In genomic region chr1:89532228-89532627, GRCh38 we compare ENCODE assay signal across 19 cellular contexts.
"Had no signal": no experiment of that assay in that cellular context is flagged by ENCODE, and none has a peak within 500 bp of the region (broad histone marks: within the 10 kb centered on the region; RNA-seq: fewer than 3 reads in every experiment).

No MANE protein-coding gene starts in this region.

- H3K4me1 ChIP-seq: right atrium auricular region, tibial artery had no signal

- H3K9me3 ChIP-seq: gastroesophageal sphincter, heart left ventricle, pancreas, psoas muscle, right atrium auricular region, tibial artery had no signal

- H3K27ac Mint-ChIP-seq: natural killer cell treated with Interleukin-12 subunit alpha and Interleukin-12 subunit beta and Interleukin-15 and Interleukin-18, amount 100 ng/mL, for 72 hours had no signal

- H3K4me3 ChIP-seq: coronary artery, gastroesophageal sphincter, heart left ventricle, pancreas, psoas muscle, right atrium auricular region, tibial artery had no signal

- H3K36me3 Mint-ChIP-seq: natural killer cell treated with Interleukin-12 subunit alpha and Interleukin-12 subunit beta and Interleukin-15 and Interleukin-18, amount 100 ng/mL, for 72 hours had no signal

- ATAC-seq: gastroesophageal sphincter; heart left ventricle; left ventricle myocardium superior; natural killer cell treated with Interleukin-12 subunit alpha and Interleukin-12 subunit beta and Interleukin-15 and Interleukin-18, amount 100 ng/mL, for 72 hours; psoas muscle; stimulated activated naive CD8-positive, alpha-beta T cell treated with anti-CD3 and anti-CD28 coated beads, Interleukin-15, Interleukin-2, amounts not matched to agents 100 U/mL and 50 U/mL, for 24 hours had no signal

- H3K27ac ChIP-seq: coronary artery, epithelial cell of prostate, gastroesophageal sphincter, heart left ventricle, pancreas, psoas muscle, right atrium auricular region, tibial artery had no signal

- H3K27me3 Mint-ChIP-seq: natural killer cell treated with Interleukin-12 subunit alpha and Interleukin-12 subunit beta and Interleukin-15 and Interleukin-18, amount 100 ng/mL, for 72 hours had no signal

- H3K4me3 Mint-ChIP-seq: natural killer cell treated with Interleukin-12 subunit alpha and Interleukin-12 subunit beta and Interleukin-15 and Interleukin-18, amount 100 ng/mL, for 72 hours had no signal

- H3K9me3 Mint-ChIP-seq: natural killer cell treated with Interleukin-12 subunit alpha and Interleukin-12 subunit beta and Interleukin-15 and Interleukin-18, amount 100 ng/mL, for 72 hours had no signal

- H3K27me3 ChIP-seq: gastroesophageal sphincter, heart left ventricle, pancreas, right atrium auricular region, tibial artery had no signal

- H3K36me3 ChIP-seq: gastroesophageal sphincter, pancreas, right atrium auricular region, tibial artery had no signal

- DNase-seq: activated CD4-positive, alpha-beta T cell treated with anti-CD3 and anti-CD28 coated beads, Interleukin-2, amount 50 U/mL, for 1 hour; activated effector memory CD4-positive, alpha-beta T cell treated with Interleukin-2 at 50 U/mL for 16 hours; activated naive CD4-positive, alpha-beta T cell treated with anti-CD3 and anti-CD28 coated beads, Interleukin-2, amount 50 U/mL, for 16 hours; amygdala; cerebellar nuclear complex; heart left ventricle; left ventricle myocardium superior; mammary epithelial cell; midbrain; pancreas; psoas muscle; stimulated activated CD4-positive, alpha-beta T cell treated with anti-CD3 and anti-CD28 coated beads, Interleukin-4, amount 100 ng/mL, for 24 hours; stimulated activated naive CD8-positive, alpha-beta T cell treated with anti-CD3 and anti-CD28 coated beads, Interleukin-15, Interleukin-2, amounts not matched to agents 100 U/mL and 50 U/mL, for 24 hours; tibial artery had no signal
